8 cellular contexts compared by ENCODE assay signal in genomic region chr7:104945599-104945956, GRCh38.
DNase-seq lines count a peak whose midpoint lies in the region; ATAC-seq, FAIRE-seq and TF ChIP-seq lines count a peak whose summit lies in the region.

No MANE protein-coding gene starts in this region.

- no peaks in the 10 kb centered on the region for H3K27me3 ChIP-seq in HUES6 (ENCODE audit: control insufficient read depth, insufficient read depth, low read length)
- H3K27me3 ChIP-seq in small intestine (ENCODE audit: control insufficient read depth in 2 of 2, insufficient read depth in 2 of 2, low read length in 2 of 2), result no peaks in the 10 kb centered on the region

- TF ChIP-seq CTCF in glutamatergic neuron (IDR thresholded peaks at IDR 0.05; ENCODE audit: partially characterized antibody, unreplicated experiment), result no peak

- H3K9ac ChIP-seq in HUES6 (ENCODE audit: low read length), result peak overlapping the region; percentile 46

- H3K36me3 ChIP-seq in HUES6 (ENCODE audit: control insufficient read depth, insufficient read depth, low read length), result no peaks in the 10 kb centered on the region
- no peaks in the 10 kb centered on the region for H3K36me3 ChIP-seq in small intestine (ENCODE audit: control insufficient read depth in 2 of 2, insufficient read depth in 2 of 2, low read length in 2 of 2)

- no peaks in the 10 kb centered on the region for H3K27me3 Mint-ChIP-seq in activated CD4-positive, alpha-beta memory T cell treated with anti-CD3 and anti-CD28 coated beads, Interleukin-2, amount 10 ng/mL, durations not matched to agents 7 days and 5 days
- H3K27me3 Mint-ChIP-seq in glutamatergic neuron (ENCODE audit: unreplicated experiment), result peaks cover 4% of the 10 kb centered on the region

- CTCF ChIA-PET in activated CD4-positive, alpha-beta memory T cell treated with anti-CD3 and anti-CD28 coated beads, Interleukin-2, amount 10 ng/mL, durations not matched to agents 7 days and 5 days (lab: Charles Lee), result interaction anchor here (0.7 to 4.4 kb wide), 8 partner anchors 11 to 64 kb away, joined by 3 to 20 read pairs (median 4); no protein-coding TSS in a partner anchor

- peaks cover 75% of the 10 kb centered on the region for H3K4me1 Mint-ChIP-seq in activated CD4-positive, alpha-beta memory T cell treated with anti-CD3 and anti-CD28 coated beads, Interleukin-2, amount 10 ng/mL, durations not matched to agents 7 days and 5 days
- peaks cover 3% of the 10 kb centered on the region for H3K4me1 Mint-ChIP-seq in glutamatergic neuron (ENCODE audit: low read depth, unreplicated experiment)

- no peak for FAIRE-seq in small intestine (lab: Jason Lieb, UNC)

- peak overlapping the region; percentile 98 for H3K27ac Mint-ChIP-seq in activated CD4-positive, alpha-beta memory T cell treated with anti-CD3 and anti-CD28 coated beads, Interleukin-2, amount 10 ng/mL, durations not matched to agents 7 days and 5 days
- peak overlapping the region; percentile 46 for H3K27ac Mint-ChIP-seq in glutamatergic neuron (ENCODE audit: unreplicated experiment)

- no peak overlapping the region for H3K4me3 ChIP-seq in HUES6 (ENCODE audit: low read depth, low read length)
- H3K4me3 ChIP-seq in small intestine (ENCODE audit: low read depth in 1 of 2, low read length in 2 of 2), result no peak overlapping the region

- peaks cover 42% of the 10 kb centered on the region for H3K36me3 Mint-ChIP-seq in activated CD4-positive, alpha-beta memory T cell treated with anti-CD3 and anti-CD28 coated beads, Interleukin-2, amount 10 ng/mL, durations not matched to agents 7 days and 5 days (ENCODE audit: low read depth)
- H3K36me3 Mint-ChIP-seq in glutamatergic neuron (ENCODE audit: unreplicated experiment), result peaks cover 6% of the 10 kb centered on the region

- H3K4me3 Mint-ChIP-seq in activated CD4-positive, alpha-beta memory T cell treated with anti-CD3 and anti-CD28 coated beads, Interleukin-2, amount 10 ng/mL, durations not matched to agents 7 days and 5 days, result peak overlapping the region; percentile 82
- no peak overlapping the region for H3K4me3 Mint-ChIP-seq in glutamatergic neuron (ENCODE audit: unreplicated experiment)

- POLR2A ChIA-PET in activated CD4-positive, alpha-beta memory T cell treated with anti-CD3 and anti-CD28 coated beads, Interleukin-2, amount 10 ng/mL, durations not matched to agents 7 days and 5 days (lab: Charles Lee), result interaction anchor here (0.7 to 9.7 kb wide), 13 partner anchors 8 to 798 kb away, joined by 3 to 364 read pairs (median 4); partner anchors contain the start of gene KMT2E

- H3K9me3 ChIP-seq in HUES6 (ENCODE audit: control insufficient read depth, insufficient read depth, low read depth, low read length) (peaks cover 4% of the 10 kb centered on the region; the same call in 1 of the 2 replicates), small intestine (ENCODE audit: control insufficient read depth, low read depth) (no peaks in the 10 kb centered on the region)

- no peak for ATAC-seq in GM21723 (IDR thresholded peaks at IDR 0.05; ENCODE audit: unreplicated experiment)

- DNase-seq in activated CD4-positive, alpha-beta memory T cell treated with anti-CD3 and anti-CD28 coated beads, Interleukin-2, amount 10 ng/mL, durations not matched to agents 7 days and 5 days, result no peak
- DNase-seq in glutamatergic neuron, result no peak
- no peak for DNase-seq in small intestine
- no peak for DNase-seq in NCI-H446 (lab: John Stamatoyannopoulos, UW)
- no peak for DNase-seq in Kasumi-1 (lab: John Stamatoyannopoulos, UW)
- no peak for DNase-seq in iPS-NIHi7 (ENCODE audit: extremely low spot score)

- peaks cover 12% of the 10 kb centered on the region for H3K4me1 ChIP-seq in HUES6 (ENCODE audit: control insufficient read depth, insufficient read depth, low read length)
- H3K4me1 ChIP-seq in small intestine (ENCODE audit: control insufficient read depth in 2 of 2, insufficient read depth in 1 of 2, low read depth in 1 of 2, low read length in 1 of 2), result peaks cover 4 to 13% of the 10 kb centered on the region in 2 donors

- H3K9me3 Mint-ChIP-seq in activated CD4-positive, alpha-beta memory T cell treated with anti-CD3 and anti-CD28 coated beads, Interleukin-2, amount 10 ng/mL, durations not matched to agents 7 days and 5 days, result no peaks in the 10 kb centered on the region
- peaks cover 9% of the 10 kb centered on the region for H3K9me3 Mint-ChIP-seq in glutamatergic neuron (ENCODE audit: unreplicated experiment)

- H3K27ac ChIP-seq in HUES6 (ENCODE audit: low read depth, low read length) (no peak overlapping the region; the same call in 1 of the 2 replicates), small intestine (ENCODE audit: low read depth in 1 of 2, low read length in 1 of 2) (peak overlapping the region; percentile 91 to 94)
